Comparison of ENCODE assay signal across 9 cellular contexts in the genomic region with DNA sequence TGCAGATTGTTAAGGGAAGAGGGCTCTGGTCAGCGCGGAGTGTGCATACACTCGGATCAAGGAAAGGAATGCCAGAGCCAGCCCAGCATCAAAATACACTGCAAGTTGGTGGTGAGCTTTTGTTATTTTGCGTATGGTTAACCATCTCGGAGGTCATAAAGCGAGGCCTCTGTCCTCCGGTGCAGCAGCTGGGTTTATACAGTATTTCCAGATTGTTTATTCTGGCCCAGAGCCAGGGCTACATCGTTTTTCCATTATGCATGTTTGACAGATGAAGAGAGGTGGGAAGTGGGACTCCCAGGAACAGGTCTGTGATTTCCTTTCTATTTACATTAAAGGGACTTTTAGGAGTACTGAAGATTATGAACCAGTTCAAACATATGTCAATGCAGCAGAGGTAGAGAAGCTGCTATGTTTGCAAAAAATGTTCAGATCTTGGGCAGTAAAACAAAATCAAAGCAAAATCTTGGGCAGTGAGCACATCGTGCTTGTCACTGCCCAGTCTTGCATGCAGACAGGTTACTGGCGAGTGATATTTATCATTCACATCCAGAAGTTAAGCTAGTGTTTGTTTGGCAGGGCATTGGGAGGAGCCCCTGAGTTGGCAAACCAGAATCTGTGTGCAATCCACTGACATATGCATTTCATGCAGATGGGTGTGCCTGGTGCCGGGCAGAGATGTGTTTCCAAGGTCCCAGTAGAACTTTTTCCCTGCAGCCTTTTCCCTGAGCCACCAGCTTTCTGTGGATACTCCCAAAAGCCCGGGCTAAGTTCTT.
DNase-seq lines count a peak whose midpoint lies in the region; FAIRE-seq and TF ChIP-seq lines count a peak whose summit lies in the region.
"Had no signal": no experiment of that assay in that cellular context is flagged by ENCODE, and none has a peak within 500 bp of the region (broad histone marks: within the 10 kb centered on the region; RNA-seq: fewer than 3 reads in every experiment).

No MANE protein-coding gene starts in this region.

- no peaks in the 10 kb centered on the region for H3K79me2 ChIP-seq in OCI-LY3 (ENCODE audit: low read length)

- FAIRE-seq in GM12891 (lab: Jason Lieb, UNC), result no peak
- FAIRE-seq: endometrium had no signal

- no peak overlapping the region; the same call in 1 of the 2 replicates for H2AFZ ChIP-seq in OCI-LY3 (ENCODE audit: low read depth, low read length)

- H3K9me3 ChIP-seq in OCI-LY3 (ENCODE audit: insufficient read depth, low read length), result no peaks in the 10 kb centered on the region
- no peaks in the 10 kb centered on the region for H3K9me3 ChIP-seq in thyroid gland

- peaks cover 39% of the 10 kb centered on the region for H3K4me1 Mint-ChIP-seq in activated naive CD4-positive, alpha-beta T cell treated with anti-CD3 and anti-CD28 coated beads, Interleukin-2, amount 50 U/mL, for 24 hours

- no peak for TF ChIP-seq CTCF in OCI-LY3 (IDR thresholded peaks at IDR 0.05; ENCODE audit: low read depth, low read length)
- no peak for TF ChIP-seq CTCF in thyroid gland (IDR thresholded peaks at IDR 0.05)

- no peaks in the 10 kb centered on the region for H3K9me3 Mint-ChIP-seq in activated naive CD4-positive, alpha-beta T cell treated with anti-CD3 and anti-CD28 coated beads, Interleukin-2, amount 50 U/mL, for 24 hours

- H3K27me3 Mint-ChIP-seq in activated naive CD4-positive, alpha-beta T cell treated with anti-CD3 and anti-CD28 coated beads, Interleukin-2, amount 50 U/mL, for 24 hours, result no peaks in the 10 kb centered on the region

- no peaks in the 10 kb centered on the region for H3K36me3 Mint-ChIP-seq in activated naive CD4-positive, alpha-beta T cell treated with anti-CD3 and anti-CD28 coated beads, Interleukin-2, amount 50 U/mL, for 24 hours

- 47 to 51% methylated on average over 12 of the region's 12 CpGs for whole genome bisulfite sequencing in thyroid gland, 2 donors

- H3K4me1 ChIP-seq in OCI-LY3 (ENCODE audit: low read length) (peaks cover 89% of the 10 kb centered on the region), thyroid gland (peaks cover 47 to 55% of the 10 kb centered on the region in 2 donors)

- H3K27me3 ChIP-seq in OCI-LY3 (ENCODE audit: low read depth, low read length) (no peaks in the 10 kb centered on the region), thyroid gland (no peaks in the 10 kb centered on the region)

- no peak for DNase-seq in activated naive CD4-positive, alpha-beta T cell (lab: John Stamatoyannopoulos, UW)
- DNase-seq in epithelial cell of prostate (ENCODE audit: low read depth, low spot score), result peak; percentile 5
- no peak for DNase-seq in thyroid gland
- no peak for DNase-seq in HK-2 (ENCODE audit: unreplicated experiment)
- DNase-seq in GM12891 (ENCODE audit: insufficient read length, low spot score), result no peak
- no peak for DNase-seq in NCI-H1436 (lab: John Stamatoyannopoulos, UW)

- H3K27ac ChIP-seq in OCI-LY3 (ENCODE audit: low read length) (peak overlapping the region; percentile 50), epithelial cell of prostate (peak overlapping the region; percentile 4), thyroid gland (peak overlapping the region in 2 of 3 donors; percentile 12 to 53)

- H3K36me3 ChIP-seq in OCI-LY3 (replicated peaks; ENCODE audit: low read depth, low read length) (no peaks in the 10 kb centered on the region), thyroid gland (no peaks in the 10 kb centered on the region)

- no peak overlapping the region for H3K4me3 ChIP-seq in OCI-LY3 (ENCODE audit: low read length)
- no peak overlapping the region for H3K4me3 ChIP-seq in thyroid gland (replicated peaks in 1 of 3)

- peak overlapping the region; percentile 46 for H3K27ac Mint-ChIP-seq in activated naive CD4-positive, alpha-beta T cell treated with anti-CD3 and anti-CD28 coated beads, Interleukin-2, amount 50 U/mL, for 24 hours

- peak overlapping the region; percentile 75 for H3K4me3 Mint-ChIP-seq in activated naive CD4-positive, alpha-beta T cell treated with anti-CD3 and anti-CD28 coated beads, Interleukin-2, amount 50 U/mL, for 24 hours

- no peak for TF ChIP-seq POLR2A in thyroid gland (IDR thresholded peaks at IDR 0.05)
- TF ChIP-seq POLR2A in GM12891 (IDR thresholded peaks at IDR 0.05; ENCODE audit: low read depth, low read length), result no peak

- peak overlapping the region; percentile 30; the same call in 1 of the 2 replicates for H3K9ac ChIP-seq in OCI-LY3 (ENCODE audit: low read length)

- H3K4me2 ChIP-seq in OCI-LY3 (ENCODE audit: low read length), result peak overlapping the region; percentile 56

- no peaks in the 10 kb centered on the region for H4K20me1 ChIP-seq in OCI-LY3 (ENCODE audit: insufficient read depth, low read length)

- intact Hi-C loops in thyroid gland (cut with DNase I), result no loop called here

TF ChIP-seq in GM12891, 5 proteins besides CTCF, POLR2A, EP300 and RAD21:
- TF ChIP-seq SPI1 (IDR thresholded peaks at IDR 0.05; ENCODE audit: low read depth, low read length) (no peak), TAF1 (IDR thresholded peaks at IDR 0.05; ENCODE audit: low read depth, low read length) (no peak), POLR2AphosphoS5 (IDR thresholded peaks at IDR 0.05; ENCODE audit: low read depth, low read length) (no peak), POU2F2 (IDR thresholded peaks at IDR 0.05; ENCODE audit: low read depth, low read length) (no peak), PAX5 (IDR thresholded peaks at IDR 0.05; ENCODE audit: insufficient read depth, low read length, severe bottlenecking) (no peak)
TF ChIP-seq in GM12891: peak in this region for 0.
